ENCODE assay signal across 1 cellular context in genomic region chr5:111820072-111820471, GRCh38.
TF ChIP-seq lines count a peak whose summit lies in the region.

No MANE protein-coding gene starts in this region.

TF ChIP-seq in GM23338, 12 proteins besides CTCF, POLR2A, EP300 and RAD21 (continued from another document):
- no peak for TF ChIP-seq ZNF462 (CRISPR knock-in tag; IDR thresholded peaks at IDR 0.05)
- no peak for TF ChIP-seq EZH2phosphoT487 (IDR thresholded peaks at IDR 0.05; ENCODE audit: unreplicated experiment)
- TF ChIP-seq ZNF331 (CRISPR knock-in tag; IDR thresholded peaks at IDR 0.05; ENCODE audit: low read depth), result no peak
- TF ChIP-seq CREB1 (CRISPR knock-in tag; IDR thresholded peaks at IDR 0.05; ENCODE audit: low read depth), result no peak
- no peak for TF ChIP-seq ETS1 (IDR thresholded peaks at IDR 0.05)
- TF ChIP-seq NANOG (IDR thresholded peaks at IDR 0.05; ENCODE audit: borderline replicate concordance), result no peak
- TF ChIP-seq JUNB (IDR thresholded peaks at IDR 0.05; ENCODE audit: unreplicated experiment), result no peak
- no peak for TF ChIP-seq EZH2 (IDR thresholded peaks at IDR 0.05; ENCODE audit: low read depth, unreplicated experiment)
